Comparison of ENCODE assay signal across 22 cellular contexts in the genomic region with DNA sequence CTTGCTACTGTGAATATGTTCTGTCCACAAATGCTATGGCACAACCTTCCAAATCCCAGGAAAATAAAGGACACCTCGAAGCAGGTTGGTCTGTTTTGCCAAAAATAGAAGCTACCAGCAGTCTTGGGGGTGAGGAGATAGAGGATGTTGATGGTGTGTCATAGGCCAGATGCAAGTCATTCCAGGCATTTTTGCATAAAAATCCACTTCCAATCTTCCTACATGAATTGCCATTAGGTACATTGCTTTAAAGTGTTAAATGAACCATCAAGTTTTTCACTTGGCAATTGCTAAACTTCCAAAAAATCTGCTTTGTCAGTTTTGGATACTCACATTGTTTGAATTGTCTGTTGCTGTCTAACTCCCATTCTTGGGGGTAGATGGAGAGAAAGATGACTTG.
"Had no signal": no experiment of that assay in that cellular context is flagged by ENCODE, and none has a peak within 500 bp of the region (broad histone marks: within the 10 kb centered on the region; RNA-seq: fewer than 3 reads in every experiment).

No MANE protein-coding gene starts in this region.

- H3K4me1 ChIP-seq: gastrocnemius medialis, heart right ventricle, left ventricle myocardium inferior, lower lobe of right lung, psoas muscle, sigmoid colon had no signal

- H3K36me3 ChIP-seq: gastrocnemius medialis, heart right ventricle, left ventricle myocardium inferior, lower lobe of right lung, neutrophil, sigmoid colon had no signal

- H3K4me3 ChIP-seq: coronary artery, gastrocnemius medialis, heart right ventricle, left ventricle myocardium inferior, lower lobe of right lung, psoas muscle, sigmoid colon, skin epidermis had no signal

- H3K27ac Mint-ChIP-seq: immature natural killer cell; memory B cell; natural killer cell treated with Interleukin-12 subunit alpha and Interleukin-12 subunit beta and Interleukin-15 and Interleukin-18, amount 100 ng/mL, for 72 hours; type B pancreatic cell had no signal

- H3K36me3 Mint-ChIP-seq: memory B cell; natural killer cell treated with Interleukin-12 subunit alpha and Interleukin-12 subunit beta and Interleukin-15 and Interleukin-18, amount 100 ng/mL, for 72 hours; type B pancreatic cell had no signal

- ATAC-seq: esophagus mucosa; gastrocnemius medialis; heart right ventricle; left cardiac atrium; lower lobe of right lung; natural killer cell treated with Interleukin-12 subunit alpha and Interleukin-12 subunit beta and Interleukin-15 and Interleukin-18, amount 100 ng/mL, for 72 hours; psoas muscle had no signal

- DNase-seq: effector CD4-positive, alpha-beta T cell; gastrocnemius medialis; heart right ventricle; hypothalamus; immature natural killer cell; kidney; left cardiac atrium; left ventricle myocardium inferior; lower lobe of right lung; midbrain; psoas muscle; sigmoid colon; stimulated activated CD4-positive, alpha-beta T cell treated with anti-CD3 and anti-CD28 coated beads, Interleukin-2, amount 100 ng/mL, for 24 hours; stimulated activated CD4-positive, alpha-beta T cell treated with anti-CD3 and anti-CD28 coated beads, Interleukin-4, amount 100 ng/mL, for 4 hours; stimulated activated naive CD4-positive, alpha-beta T cell treated with Interleukin-2 at 50 U/mL for 16 hours had no signal

- H3K27ac ChIP-seq: coronary artery, gastrocnemius medialis, heart right ventricle, left ventricle myocardium inferior, lower lobe of right lung, neutrophil, psoas muscle, sigmoid colon, skin epidermis had no signal

- H3K27me3 ChIP-seq: gastrocnemius medialis, neutrophil, sigmoid colon had no signal

- H3K4me3 Mint-ChIP-seq: immature natural killer cell; memory B cell; natural killer cell treated with Interleukin-12 subunit alpha and Interleukin-12 subunit beta and Interleukin-15 and Interleukin-18, amount 100 ng/mL, for 72 hours; type B pancreatic cell had no signal

- H3K9me3 Mint-ChIP-seq: immature natural killer cell; natural killer cell treated with Interleukin-12 subunit alpha and Interleukin-12 subunit beta and Interleukin-15 and Interleukin-18, amount 100 ng/mL, for 72 hours had no signal

- H3K4me1 Mint-ChIP-seq: immature natural killer cell, memory B cell had no signal

- H3K9me3 ChIP-seq: gastrocnemius medialis, heart right ventricle, left ventricle myocardium inferior, lower lobe of right lung, neutrophil, psoas muscle, sigmoid colon had no signal
